Comparison of ENCODE assay signal across 18 cellular contexts in the genomic region with DNA sequence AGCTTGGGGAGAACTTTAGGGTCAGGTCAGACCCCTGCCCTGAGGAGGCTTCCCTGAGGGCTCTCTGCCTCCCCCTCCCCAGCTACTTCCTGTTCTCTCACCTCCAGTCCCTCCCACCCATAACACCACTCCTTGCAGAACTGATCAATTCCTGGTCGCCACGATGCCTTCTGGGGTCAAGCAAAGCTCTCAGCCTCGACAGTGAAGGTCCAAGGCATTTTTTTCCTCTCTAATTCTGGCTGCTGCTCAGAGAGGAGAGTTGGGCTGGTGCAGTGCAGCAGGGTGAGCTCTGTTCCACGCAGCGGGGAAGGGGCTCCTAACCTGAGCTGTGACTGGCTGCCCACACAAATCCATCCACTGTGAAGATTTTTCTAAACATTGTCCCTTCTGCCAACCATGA.
DNase-seq lines count a peak whose midpoint lies in the region; ATAC-seq and TF ChIP-seq lines count a peak whose summit lies in the region.
"Had no signal": no experiment of that assay in that cellular context is flagged by ENCODE, and none has a peak within 500 bp of the region (broad histone marks: within the 10 kb centered on the region; RNA-seq: fewer than 3 reads in every experiment).

No MANE protein-coding gene starts in this region.

- H4K20me1 ChIP-seq in H9 (ENCODE audit: control insufficient read depth, insufficient read depth, insufficient read length): no peaks in the 10 kb centered on the region
- H4K20me1 ChIP-seq: BLaER1 had no signal

- no peak overlapping the region for H3K23ac ChIP-seq in H9 (ENCODE audit: insufficient read length, low read depth, low read length)

- no peak overlapping the region for H3K9ac ChIP-seq in H9 (ENCODE audit: extremely low read depth, insufficient read length, low read length)
- H3K9ac ChIP-seq: BLaER1 had no signal

- H3K9me3 ChIP-seq in H9 (ENCODE audit: control insufficient read depth, low read depth, low read length) (no peaks in the 10 kb centered on the region), sigmoid colon (no peaks in the 10 kb centered on the region)
- H3K9me3 ChIP-seq: BLaER1 had no signal

- TF ChIP-seq POLR2A in sigmoid colon (IDR thresholded peaks at IDR 0.05): no peak

- no peak overlapping the region for H3K27ac ChIP-seq in H9 (ENCODE audit: insufficient read length, low read depth, low read length)
- H3K27ac ChIP-seq in sigmoid colon: no peak overlapping the region
- H3K27ac ChIP-seq: BLaER1, RWPE1 had no signal

- H3K79me1 ChIP-seq in H9 (ENCODE audit: insufficient read depth, low read depth, low read length, poor library complexity, severe bottlenecking): no peaks in the 10 kb centered on the region

- CTCF ChIA-PET in WTC11 (lab: Charles Lee): interaction anchor here (1.8 kb wide), 1 partner anchor 153 kb away, joined by 7 read pairs; no protein-coding TSS in a partner anchor

- H3K4me1 ChIP-seq in H9 (ENCODE audit: insufficient read depth, low read length) (no peaks in the 10 kb centered on the region), sigmoid colon (peaks cover 0 to 11% (median 2%) of the 10 kb centered on the region in 4 donors)
- H3K4me1 ChIP-seq: BLaER1 had no signal

- POLR2A ChIA-PET in WTC11 (lab: Charles Lee): no interaction called here

- no peak overlapping the region for H4K8ac ChIP-seq in H9 (replicated peaks; ENCODE audit: insufficient read length, low read depth, low read length)

- H2AFZ ChIP-seq in H9 (ENCODE audit: low read length): no peak overlapping the region

- H2BK120ac ChIP-seq in H9 (ENCODE audit: low read depth, low read length, poor library complexity, severe bottlenecking): no peak overlapping the region

- ATAC-seq in WTC11 (no peak), left lobe of liver (no peak), HG02840 (IDR thresholded peaks at IDR 0.05; ENCODE audit: low FRiP score, unreplicated experiment) (no peak)
- ATAC-seq: PC-3 had no signal

- DNase-seq in H9 (peak; percentile 10), WTC11 (ENCODE audit: low spot score) (peak; percentile 3), left lobe of liver (ENCODE audit: low spot score) (peak; percentile 30), sigmoid colon (peak; percentile 20), endothelial cell (ENCODE audit: low spot score) (no peak), NCI-H2107 treated with DMSO at 0.1 percent for 48 hours (lab: John Stamatoyannopoulos, UW; ENCODE audit: unreplicated experiment) (no peak)
- DNase-seq: CD4-positive, alpha-beta memory T cell; DMS153; GDM1; HFFc6; NCI-H1417; NCI-H187 treated with DMSO at 0.1 percent for 48 hours; NCI-H345; NCI-H524 treated with DMSO at 0.1 percent for 48 hours; PC-3 had no signal

- no peak overlapping the region for H2BK5ac ChIP-seq in H9 (ENCODE audit: insufficient read length, low read length)

- no peak overlapping the region for H2BK20ac ChIP-seq in H9 (ENCODE audit: low read depth, low read length, poor library complexity, severe bottlenecking)

- no peaks in the 10 kb centered on the region for H3K23me2 ChIP-seq in H9 (ENCODE audit: insufficient read length, low read depth, low read length, poor library complexity, severe bottlenecking)

- H3K4me3 ChIP-seq in sigmoid colon: no peak overlapping the region
- H3K4me3 ChIP-seq: BLaER1 had no signal

- no peak for TF ChIP-seq EP300 in sigmoid colon (IDR thresholded peaks at IDR 0.05)

- H3K36me3 Mint-ChIP-seq in H9 (ENCODE audit: insufficient read depth in 1 of 3, low read depth in 3 of 3): no peaks in the 10 kb centered on the region
- H3K36me3 Mint-ChIP-seq in WTC11: no peaks in the 10 kb centered on the region
- no peaks in the 10 kb centered on the region for H3K36me3 Mint-ChIP-seq in endothelial cell (ENCODE audit: low read depth, unreplicated experiment)
- H3K36me3 Mint-ChIP-seq: CD4-positive, alpha-beta memory T cell had no signal

- no peak overlapping the region for H2BK12ac ChIP-seq in H9 (ENCODE audit: insufficient read length, low read depth, low read length)

- H3K27me3 Mint-ChIP-seq in H9 (ENCODE audit: low read depth) (peaks cover 29% of the 10 kb centered on the region), WTC11 (ENCODE audit: low read depth) (no peaks in the 10 kb centered on the region), endothelial cell (ENCODE audit: unreplicated experiment) (peaks cover 1% of the 10 kb centered on the region)

- H4K91ac ChIP-seq in H9 (ENCODE audit: insufficient read length, low read depth, low read length): no peak overlapping the region

- H3K4ac ChIP-seq in H9 (ENCODE audit: low read depth, low read length): no peak overlapping the region

- no peaks in the 10 kb centered on the region for H3K79me2 ChIP-seq in H9 (ENCODE audit: insufficient read depth, low read length)

- peaks cover 11 to 18% of the 10 kb centered on the region in 2 experiments for H3K4me1 Mint-ChIP-seq in H9
- peaks cover 22% of the 10 kb centered on the region for H3K4me1 Mint-ChIP-seq in WTC11
- H3K4me1 Mint-ChIP-seq in endothelial cell (ENCODE audit: unreplicated experiment): peaks cover 4% of the 10 kb centered on the region

- H2BK15ac ChIP-seq in H9 (ENCODE audit: low read depth, low read length): no peak overlapping the region

- H3K27me3 ChIP-seq in H9 (ENCODE audit: insufficient read depth, low read length): no peaks in the 10 kb centered on the region
- peaks cover 0 to 14% (median 0%) of the 10 kb centered on the region in 3 donors for H3K27me3 ChIP-seq in sigmoid colon
- H3K27me3 ChIP-seq: BLaER1 had no signal

- H3K14ac ChIP-seq in H9 (ENCODE audit: insufficient read depth, low read length): no peak overlapping the region

- no CpG with 5 or more reads among the region's 5 CpGs for whole genome bisulfite sequencing in H9 (ENCODE audit: extremely low coverage, insufficient read length, low lambda C conversion rate)
- 68 to 78% methylated on average over 5 of the region's 5 CpGs for WGBS in sigmoid colon, 2 donors

- TF ChIP-seq CTCF in H9 (conservative IDR thresholded peaks at IDR 0.05) (no peak), WTC11 (IDR thresholded peaks at IDR 0.05) (no peak), sigmoid colon (IDR thresholded peaks at IDR 0.05) (no peak), endothelial cell (IDR thresholded peaks at IDR 0.05; ENCODE audit: unreplicated experiment) (no peak)

- intact Hi-C loops in sigmoid colon (cut with DNase I): no loop called here

- no peak overlapping the region for H3K56ac ChIP-seq in H9 (ENCODE audit: insufficient read length, low read depth, low read length)

- no peak overlapping the region for H3T11ph ChIP-seq in H9 (ENCODE audit: low read length)

- H3K4me3 Mint-ChIP-seq in H9 (no peak overlapping the region), WTC11 (no peak overlapping the region), endothelial cell (ENCODE audit: unreplicated experiment) (no peak overlapping the region)
- H3K4me3 Mint-ChIP-seq: CD4-positive, alpha-beta memory T cell; HFFc6 had no signal

- no peak overlapping the region for H2AK5ac ChIP-seq in H9 (ENCODE audit: insufficient read length, low read length)

- H3K9me3 Mint-ChIP-seq in H9: no peaks in the 10 kb centered on the region
- H3K9me3 Mint-ChIP-seq in WTC11: no peaks in the 10 kb centered on the region
- no peaks in the 10 kb centered on the region for H3K9me3 Mint-ChIP-seq in endothelial cell (ENCODE audit: unreplicated experiment)
- H3K9me3 Mint-ChIP-seq: CD4-positive, alpha-beta memory T cell had no signal

- H4K5ac ChIP-seq in H9 (ENCODE audit: insufficient read length, low read depth, low read length): no peak overlapping the region

- H3K4me2 ChIP-seq in H9 (ENCODE audit: insufficient read depth, insufficient read length, low read length): no peak overlapping the region
- H3K4me2 ChIP-seq: BLaER1 had no signal

- H3K27ac Mint-ChIP-seq in H9: no peak overlapping the region
- no peak overlapping the region for H3K27ac Mint-ChIP-seq in WTC11
- H3K27ac Mint-ChIP-seq in endothelial cell (ENCODE audit: unreplicated experiment): no peak overlapping the region
- H3K27ac Mint-ChIP-seq: CD4-positive, alpha-beta memory T cell; HFFc6 had no signal

- no peak overlapping the region for H3K18ac ChIP-seq in H9 (ENCODE audit: insufficient read length, low read depth, low read length)

- H3K36me3 ChIP-seq in sigmoid colon: no peaks in the 10 kb centered on the region
- H3K36me3 ChIP-seq: BLaER1 had no signal

TF ChIP-seq in WTC11, 78 proteins besides CTCF, POLR2A, EP300 and RAD21:
- TF ChIP-seq, protein P1, sequence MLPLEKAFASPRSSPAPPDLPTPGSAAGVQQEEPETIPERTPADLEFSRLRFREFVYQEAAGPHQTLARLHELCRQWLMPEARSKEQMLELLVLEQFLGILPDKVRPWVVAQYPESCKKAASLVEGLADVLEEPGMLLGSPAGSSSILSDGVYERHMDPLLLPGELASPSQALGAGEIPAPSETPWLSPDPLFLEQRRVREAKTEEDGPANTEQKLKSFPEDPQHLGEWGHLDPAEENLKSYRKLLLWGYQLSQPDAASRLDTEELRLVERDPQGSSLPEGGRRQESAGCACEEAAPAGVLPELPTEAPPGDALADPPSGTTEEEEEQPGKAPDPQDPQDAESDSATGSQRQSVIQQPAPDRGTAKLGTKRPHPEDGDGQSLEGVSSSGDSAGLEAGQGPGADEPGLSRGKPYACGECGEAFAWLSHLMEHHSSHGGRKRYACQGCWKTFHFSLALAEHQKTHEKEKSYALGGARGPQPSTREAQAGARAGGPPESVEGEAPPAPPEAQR (CRISPR knock-in tag; IDR thresholded peaks at IDR 0.05): no peak
- TF ChIP-seq ZNF121 (CRISPR knock-in tag; IDR thresholded peaks at IDR 0.05): no peak
- TF ChIP-seq JUN (CRISPR knock-in tag; IDR thresholded peaks at IDR 0.05): no peak
- TF ChIP-seq, protein P2, sequence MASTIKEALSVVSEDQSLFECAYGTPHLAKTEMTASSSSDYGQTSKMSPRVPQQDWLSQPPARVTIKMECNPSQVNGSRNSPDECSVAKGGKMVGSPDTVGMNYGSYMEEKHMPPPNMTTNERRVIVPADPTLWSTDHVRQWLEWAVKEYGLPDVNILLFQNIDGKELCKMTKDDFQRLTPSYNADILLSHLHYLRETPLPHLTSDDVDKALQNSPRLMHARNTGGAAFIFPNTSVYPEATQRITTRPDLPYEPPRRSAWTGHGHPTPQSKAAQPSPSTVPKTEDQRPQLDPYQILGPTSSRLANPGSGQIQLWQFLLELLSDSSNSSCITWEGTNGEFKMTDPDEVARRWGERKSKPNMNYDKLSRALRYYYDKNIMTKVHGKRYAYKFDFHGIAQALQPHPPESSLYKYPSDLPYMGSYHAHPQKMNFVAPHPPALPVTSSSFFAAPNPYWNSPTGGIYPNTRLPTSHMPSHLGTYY (CRISPR knock-in tag; IDR thresholded peaks at IDR 0.05): no peak
- TF ChIP-seq FOXP1 (CRISPR knock-in tag; IDR thresholded peaks at IDR 0.05; ENCODE audit: borderline replicate concordance): no peak
- TF ChIP-seq PRRX2 (CRISPR knock-in tag; IDR thresholded peaks at IDR 0.05): no peak

Comparison
In these comparisons a context has a peak if more than half of its experiments do, and no peak if none do; other contexts are left out.
1. DNase-seq: peak in H9 (single experiment), WTC11 (single experiment), left lobe of liver (single experiment) and sigmoid colon (single experiment); none in endothelial cell (single experiment) and NCI-H2107 treated with DMSO at 0.1 percent for 48 hours (single experiment).